15 cellular contexts compared by ENCODE assay signal in the genomic region with DNA sequence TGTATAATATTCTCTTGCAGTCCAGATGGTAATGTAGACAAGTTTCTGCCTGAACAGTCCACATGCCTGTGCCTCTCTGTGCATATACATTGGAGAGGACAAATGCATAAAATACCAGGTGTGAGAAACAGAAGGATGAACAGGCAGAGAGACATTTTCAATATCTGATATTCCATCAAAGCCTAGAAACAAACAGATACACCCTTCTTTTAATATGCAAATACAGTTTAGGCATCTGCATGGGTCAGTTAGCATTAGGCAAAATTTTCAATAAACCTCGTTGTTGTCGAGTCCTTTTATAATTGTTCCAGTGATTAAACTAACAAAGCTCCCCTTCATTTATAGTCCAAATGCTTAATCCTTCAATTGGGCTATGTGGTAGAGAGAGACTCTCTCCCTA. TPM values are rescaled to one million over a fixed set of nuclear protein-coding genes. Genes with fewer than 3 reads are reported as not detected.
"Had no signal": no experiment of that assay in that cellular context is flagged by ENCODE, and none has a peak within 500 bp of the region (broad histone marks: within the 10 kb centered on the region; RNA-seq: fewer than 3 reads in every experiment).

No MANE protein-coding gene starts in this region.

- H3K79me2 ChIP-seq: parathyroid adenoma had no signal

- H3K4me1 Mint-ChIP-seq: memory B cell; stimulated activated effector memory CD8-positive, alpha-beta T cell treated with anti-CD3 and anti-CD28 coated beads, Interleukin-12 subunit alpha, Interleukin-12 subunit beta, amount 100 ng/mL, for 72 hours had no signal

- H3K9ac ChIP-seq: parathyroid adenoma had no signal

- H3K27ac Mint-ChIP-seq: activated CD4-positive, alpha-beta T cell treated with anti-CD3 and anti-CD28 coated beads, Interleukin-2, amount 10 ng/mL, durations not matched to agents 7 days and 5 days; activated naive CD8-positive, alpha-beta T cell treated with anti-CD3 and anti-CD28 coated beads for 36 hours; memory B cell; naive thymus-derived CD8-positive, alpha-beta T cell; stimulated activated effector memory CD8-positive, alpha-beta T cell treated with anti-CD3 and anti-CD28 coated beads, Interleukin-12 subunit alpha, Interleukin-12 subunit beta, amount 100 ng/mL, for 72 hours; T-helper 2 cell treated with Interferon-gamma antibody and Interleukin-4, amounts not matched to agents 5 μg/mL and 100 μg/mL, for 36 hours had no signal

- H3K27me3 Mint-ChIP-seq: activated CD4-positive, alpha-beta T cell treated with anti-CD3 and anti-CD28 coated beads, Interleukin-2, amount 10 ng/mL, durations not matched to agents 7 days and 5 days; activated naive CD8-positive, alpha-beta T cell treated with anti-CD3 and anti-CD28 coated beads for 36 hours; memory B cell; naive thymus-derived CD8-positive, alpha-beta T cell had no signal

- H3K27me3 ChIP-seq: gastroesophageal sphincter, neutrophil, tibial nerve had no signal

- H3K4me3 Mint-ChIP-seq: activated CD4-positive, alpha-beta T cell treated with anti-CD3 and anti-CD28 coated beads, Interleukin-2, amount 10 ng/mL, durations not matched to agents 7 days and 5 days; activated naive CD8-positive, alpha-beta T cell treated with anti-CD3 and anti-CD28 coated beads for 36 hours; memory B cell; naive thymus-derived CD8-positive, alpha-beta T cell; stimulated activated effector memory CD8-positive, alpha-beta T cell treated with anti-CD3 and anti-CD28 coated beads, Interleukin-12 subunit alpha, Interleukin-12 subunit beta, amount 100 ng/mL, for 72 hours; T-helper 2 cell treated with Interferon-gamma antibody and Interleukin-4, amounts not matched to agents 5 μg/mL and 100 μg/mL, for 36 hours had no signal

- H3K9me3 Mint-ChIP-seq: activated CD4-positive, alpha-beta T cell treated with anti-CD3 and anti-CD28 coated beads, Interleukin-2, amount 10 ng/mL, durations not matched to agents 7 days and 5 days; activated naive CD8-positive, alpha-beta T cell treated with anti-CD3 and anti-CD28 coated beads for 36 hours; memory B cell; naive thymus-derived CD8-positive, alpha-beta T cell; stimulated activated effector memory CD8-positive, alpha-beta T cell treated with anti-CD3 and anti-CD28 coated beads, Interleukin-12 subunit alpha, Interleukin-12 subunit beta, amount 100 ng/mL, for 72 hours; T-helper 2 cell treated with Interferon-gamma antibody and Interleukin-4, amounts not matched to agents 5 μg/mL and 100 μg/mL, for 36 hours had no signal

- H3K27ac ChIP-seq: gastroesophageal sphincter, left ventricle myocardium inferior, neutrophil, parathyroid adenoma, tibial nerve had no signal

- H3K9me3 ChIP-seq: gastroesophageal sphincter, left ventricle myocardium inferior, neutrophil, tibial nerve had no signal

- H3K36me3 ChIP-seq: gastroesophageal sphincter, neutrophil had no signal

- H2AFZ ChIP-seq: parathyroid adenoma had no signal

- DNase-seq: activated CD4-positive, alpha-beta T cell treated with anti-CD3 and anti-CD28 coated beads, Interleukin-2, amount 10 ng/mL, durations not matched to agents 7 days and 5 days; activated CD8-positive, alpha-beta memory T cell treated with anti-CD3 and anti-CD28 coated beads, Interleukin-2, amount 50 U/mL, for 48 hours; activated naive CD8-positive, alpha-beta T cell treated with anti-CD3 and anti-CD28 coated beads for 36 hours; erythroblast; left ventricle myocardium inferior; naive thymus-derived CD8-positive, alpha-beta T cell; SW 1271 had no signal

- H3K4me1 ChIP-seq: gastroesophageal sphincter, left ventricle myocardium inferior, parathyroid adenoma had no signal

- H3K4me3 ChIP-seq: gastroesophageal sphincter, left ventricle myocardium inferior, tibial nerve had no signal

- ATAC-seq: gastroesophageal sphincter; naive thymus-derived CD8-positive, alpha-beta T cell; stimulated activated effector memory CD8-positive, alpha-beta T cell treated with anti-CD3 and anti-CD28 coated beads, Interleukin-12 subunit alpha, Interleukin-12 subunit beta, amount 100 ng/mL, for 72 hours had no signal

- H3K36me3 Mint-ChIP-seq: memory B cell; naive thymus-derived CD8-positive, alpha-beta T cell had no signal

RNA-seq across cellular contexts. Expression of gene OMG, which starts 0.9 kb away (rescaled TPM):
- total RNA-seq: chondrocyte, gastroesophageal sphincter, tibial nerve had no signal

RNA-seq across cellular contexts. Expression of gene EVI2B, which starts 17.7 kb away (rescaled TPM):
- total RNA-seq: chondrocyte had no signal
